Comparison of ENCODE assay signal across 9 cellular contexts in the genomic region with DNA sequence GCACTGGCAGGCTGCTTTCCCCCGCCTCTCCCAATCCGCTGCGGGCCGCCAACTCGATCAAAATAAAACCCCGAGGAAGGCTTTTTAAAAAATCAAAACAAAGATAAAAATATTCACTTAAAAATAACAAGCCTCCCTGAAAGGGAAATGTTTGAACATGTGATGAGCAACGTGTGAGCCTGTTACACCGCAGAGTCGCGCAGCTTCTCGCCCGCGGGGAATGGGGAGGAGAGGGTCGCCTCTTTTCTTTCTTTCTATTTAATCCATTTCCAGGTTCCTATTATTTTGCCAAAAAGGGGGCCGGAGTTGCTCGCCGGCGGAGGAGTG.
DNase-seq lines count a peak whose midpoint lies in the region; ATAC-seq and TF ChIP-seq lines count a peak whose summit lies in the region.
"Had no signal": no experiment of that assay in that cellular context is flagged by ENCODE, and none has a peak within 500 bp of the region (broad histone marks: within the 10 kb centered on the region; RNA-seq: fewer than 3 reads in every experiment).

No MANE protein-coding gene starts in this region.

- TF ChIP-seq CTCF in brain (conservative IDR thresholded peaks at IDR 0.05) (no peak), lower lobe of right lung (IDR thresholded peaks at IDR 0.05) (no peak), thoracic aorta (IDR thresholded peaks at IDR 0.05) (no peak)

- H3K9me3 ChIP-seq in lower lobe of right lung (no peaks in the 10 kb centered on the region), thoracic aorta (no peaks in the 10 kb centered on the region)

- peaks cover 24% of the 10 kb centered on the region for H3K27me3 Mint-ChIP-seq in activated CD4-positive, alpha-beta T cell treated with anti-CD3 and anti-CD28 coated beads, Interleukin-2, amount 10 ng/mL, durations not matched to agents 24 days and 14 days
- H3K27me3 Mint-ChIP-seq in brain, result peaks cover 74% of the 10 kb centered on the region

- intact Hi-C loops in activated CD4-positive, alpha-beta T cell treated with anti-CD3 and anti-CD28 coated beads, Interleukin-2, amount 10 ng/mL, durations not matched to agents 24 days and 14 days (cut with micrococcal nuclease), result loop anchor here (5.0 to 10.0 kb wide), 2 partner anchors 1300 to 1637 kb away; a partner anchor contains a TSS
- intact Hi-C loops in lower lobe of right lung (cut with DNase I), result no loop called here

- no peak overlapping the region for H3K27ac Mint-ChIP-seq in activated CD4-positive, alpha-beta T cell treated with anti-CD3 and anti-CD28 coated beads, Interleukin-2, amount 10 ng/mL, durations not matched to agents 24 days and 14 days
- peak overlapping the region; percentile 93 to 98 (median 96) for H3K27ac Mint-ChIP-seq in brain
- H3K27ac Mint-ChIP-seq: CD4-positive, CD25-positive, alpha-beta regulatory T cell had no signal

- H3K9me3 Mint-ChIP-seq in activated CD4-positive, alpha-beta T cell treated with anti-CD3 and anti-CD28 coated beads, Interleukin-2, amount 10 ng/mL, durations not matched to agents 24 days and 14 days, result no peaks in the 10 kb centered on the region
- H3K9me3 Mint-ChIP-seq in brain, result peaks cover 0 to 2% (median 0%) of the 10 kb centered on the region in 5 experiments

- H3K36me3 Mint-ChIP-seq in activated CD4-positive, alpha-beta T cell treated with anti-CD3 and anti-CD28 coated beads, Interleukin-2, amount 10 ng/mL, durations not matched to agents 24 days and 14 days (ENCODE audit: low read depth), result peaks cover 2% of the 10 kb centered on the region
- no peaks in the 10 kb centered on the region for H3K36me3 Mint-ChIP-seq in brain
- H3K36me3 Mint-ChIP-seq: CD4-positive, CD25-positive, alpha-beta regulatory T cell had no signal

- H3K4me3 ChIP-seq in lower lobe of right lung (peak overlapping the region; percentile 49), thoracic aorta (peak overlapping the region; percentile 69)

- no peaks in the 10 kb centered on the region for H3K4me1 Mint-ChIP-seq in activated CD4-positive, alpha-beta T cell treated with anti-CD3 and anti-CD28 coated beads, Interleukin-2, amount 10 ng/mL, durations not matched to agents 24 days and 14 days
- H3K4me1 Mint-ChIP-seq in brain, result peaks cover 38% of the 10 kb centered on the region

- H3K27me3 ChIP-seq in lower lobe of right lung (ENCODE audit: low read depth), result peaks cover 22% of the 10 kb centered on the region
- no peaks in the 10 kb centered on the region for H3K27me3 ChIP-seq in thoracic aorta (replicated peaks; ENCODE audit: insufficient read depth)

- no peaks in the 10 kb centered on the region for H3K4me1 ChIP-seq in lower lobe of right lung
- H3K4me1 ChIP-seq in thoracic aorta (ENCODE audit: control insufficient read depth in 1 of 2, low read depth in 2 of 2), result no peaks in the 10 kb centered on the region

- H3K36me3 ChIP-seq in lower lobe of right lung (no peaks in the 10 kb centered on the region), thoracic aorta (no peaks in the 10 kb centered on the region)

- DNase-seq in activated CD4-positive, alpha-beta T cell treated with anti-CD3 and anti-CD28 coated beads, Interleukin-2, amount 10 ng/mL, durations not matched to agents 24 days and 14 days, result no peak
- DNase-seq in activated CD4-positive, alpha-beta T cell treated with anti-CD3 and anti-CD28 coated beads, Interleukin-2, amount 50 U/mL, for 48 hours, result no peak
- DNase-seq in lower lobe of right lung (peak; percentile 21), thoracic aorta (ENCODE audit: low spot score) (no peak), AML-193 (lab: John Stamatoyannopoulos, UW) (no peak), NCI-H1694 treated with DMSO at 0.1 percent for 48 hours (lab: John Stamatoyannopoulos, UW) (no peak)
- DNase-seq: CD4-positive, CD25-positive, alpha-beta regulatory T cell had no signal

- ATAC-seq in lower lobe of right lung (no peak), thoracic aorta (ENCODE audit: insufficient number of reproducible peaks, low FRiP score, low read depth) (no peak), GM21367 (IDR thresholded peaks at IDR 0.05; ENCODE audit: unreplicated experiment) (no peak)

- H3K27ac ChIP-seq in lower lobe of right lung (no peak overlapping the region), thoracic aorta (no peak overlapping the region)

- H3K4me3 Mint-ChIP-seq in activated CD4-positive, alpha-beta T cell treated with anti-CD3 and anti-CD28 coated beads, Interleukin-2, amount 10 ng/mL, durations not matched to agents 24 days and 14 days, result peak overlapping the region; percentile 54
- peak overlapping the region; percentile 91 to 99 (median 95) for H3K4me3 Mint-ChIP-seq in brain
